In genomic region chr12:121807656-121808347, GRCh38 we compare ENCODE assay signal across 16 cellular contexts. TPM values are rescaled to one million over a fixed set of nuclear protein-coding genes. Genes with fewer than 3 reads are reported as not detected.
DNase-seq lines count a peak whose midpoint lies in the region; ATAC-seq and TF ChIP-seq lines count a peak whose summit lies in the region.
"Had no signal": no experiment of that assay in that cellular context is flagged by ENCODE, and none has a peak within 500 bp of the region (broad histone marks: within the 10 kb centered on the region; RNA-seq: fewer than 3 reads in every experiment).

No MANE protein-coding gene starts in this region.

- no peak for TF ChIP-seq CTCF in DND-41 (IDR thresholded peaks at IDR 0.05; ENCODE audit: borderline replicate concordance, extremely low read depth, low read length, poor library complexity, severe bottlenecking)
- no peak for TF ChIP-seq CTCF in OCI-LY7 (conservative IDR thresholded peaks at IDR 0.05; ENCODE audit: low read length)
- no peak for TF ChIP-seq CTCF in progenitor cell of endocrine pancreas (IDR thresholded peaks at IDR 0.05; ENCODE audit: unreplicated experiment)
- TF ChIP-seq CTCF in BE2C (IDR thresholded peaks at IDR 0.05; ENCODE audit: low read depth, low read length) = no peak
- no peak for TF ChIP-seq CTCF in upper lobe of left lung (IDR thresholded peaks at IDR 0.05)

- H3K27me3 Mint-ChIP-seq in progenitor cell of endocrine pancreas = no peaks in the 10 kb centered on the region

- H2AFZ ChIP-seq in DND-41 (ENCODE audit: low read depth, low read length) (no peak overlapping the region), OCI-LY7 (ENCODE audit: low read length) (no peak overlapping the region)
- H2AFZ ChIP-seq: PC-9 had no signal

- WGBS in upper lobe of left lung, 2 donors = 83 to 100% methylated on average over 10 to 14 of the region's 14 CpGs

- no peak overlapping the region for H3K4me3 Mint-ChIP-seq in progenitor cell of endocrine pancreas (ENCODE audit: low read depth)
- H3K4me3 Mint-ChIP-seq: mesothelial cell of epicardium had no signal

- no peaks in the 10 kb centered on the region for H3K9me3 Mint-ChIP-seq in progenitor cell of endocrine pancreas (ENCODE audit: low read depth)
- H3K9me3 Mint-ChIP-seq: mesothelial cell of epicardium had no signal

- no peak for TF ChIP-seq POLR2A in upper lobe of left lung (IDR thresholded peaks at IDR 0.05)

- DNase-seq in DND-41 (no peak), OCI-LY7 (ENCODE audit: low spot score) (no peak), progenitor cell of endocrine pancreas (ENCODE audit: low spot score, unreplicated experiment) (no peak), BE2C (no peak), upper lobe of left lung (no peak)
- no peak for DNase-seq in effector memory CD4-positive, alpha-beta T cell
- DNase-seq: amniotic stem cell; NCI-H446 treated with DMSO at 0.1 percent for 48 hours; PC-9; stimulated activated naive CD4-positive, alpha-beta T cell had no signal

- H3K9me3 ChIP-seq in DND-41 (ENCODE audit: insufficient read depth, low read length, severe bottlenecking) (no peaks in the 10 kb centered on the region), OCI-LY7 (ENCODE audit: low read length) (no peaks in the 10 kb centered on the region), skeletal muscle tissue (ENCODE audit: control insufficient read depth in 3 of 3, low read length in 3 of 3) (no peaks in the 10 kb centered on the region), BE2C (no peaks in the 10 kb centered on the region), upper lobe of left lung (no peaks in the 10 kb centered on the region)
- no peaks in the 10 kb centered on the region for H3K9me3 ChIP-seq in effector memory CD4-positive, alpha-beta T cell (ENCODE audit: control insufficient read depth, low read length)
- H3K9me3 ChIP-seq: Caco-2 had no signal

- peaks cover 62% of the 10 kb centered on the region for H3K36me3 ChIP-seq in DND-41 (ENCODE audit: insufficient read depth, low read length)
- peaks cover 35% of the 10 kb centered on the region for H3K36me3 ChIP-seq in OCI-LY7 (ENCODE audit: insufficient read depth, low read length)
- H3K36me3 ChIP-seq in effector memory CD4-positive, alpha-beta T cell (ENCODE audit: control insufficient read depth, insufficient read depth, low read length) = peaks cover 27% of the 10 kb centered on the region
- H3K36me3 ChIP-seq in skeletal muscle tissue (ENCODE audit: control insufficient read depth in 3 of 3, insufficient read depth in 3 of 3, low read length in 3 of 3) = peaks cover 26 to 32% (median 30%) of the 10 kb centered on the region in 3 donors
- peaks cover 42% of the 10 kb centered on the region for H3K36me3 ChIP-seq in BE2C
- H3K36me3 ChIP-seq in upper lobe of left lung = peaks cover 9 to 46% (median 37%) of the 10 kb centered on the region in 4 donors

- H3K4me3 ChIP-seq in DND-41 (ENCODE audit: low read depth in 1 of 2, low read length in 2 of 2) (no peak overlapping the region), OCI-LY7 (ENCODE audit: low read depth, low read length, poor library complexity, severe bottlenecking) (peak overlapping the region; percentile 75), skeletal muscle tissue (ENCODE audit: low read length in 3 of 3) (no peak overlapping the region), BE2C (ENCODE audit: low read depth, low read length) (no peak overlapping the region), upper lobe of left lung (no peak overlapping the region)
- no peak overlapping the region for H3K4me3 ChIP-seq in effector memory CD4-positive, alpha-beta T cell (ENCODE audit: insufficient read depth, low read depth, low read length, poor library complexity, severe bottlenecking)
- H3K4me3 ChIP-seq: PC-9 had no signal

- H3K79me2 ChIP-seq in DND-41 (ENCODE audit: insufficient read depth, low read length) (peaks cover 95% of the 10 kb centered on the region), OCI-LY7 (ENCODE audit: insufficient read depth, low read depth, low read length) (peaks cover 19% of the 10 kb centered on the region; the same call in 1 of the 2 replicates)

- H4K20me1 ChIP-seq in DND-41 (ENCODE audit: insufficient read depth, low read length) (peaks cover 59% of the 10 kb centered on the region), OCI-LY7 (ENCODE audit: insufficient read depth, low read length) (peaks cover 6% of the 10 kb centered on the region; the same call in 1 of the 2 replicates)

- H3K27ac ChIP-seq in DND-41 (ENCODE audit: low read length) (peak overlapping the region; percentile 13; the same call in 1 of the 2 replicates), OCI-LY7 (ENCODE audit: low read depth, low read length, poor library complexity, severe bottlenecking) (peak overlapping the region; percentile 45), skeletal muscle tissue (ENCODE audit: low read depth, low read length) (no peak overlapping the region), upper lobe of left lung (peak overlapping the region in 1 of 4 donors; percentile 0)
- peak overlapping the region; percentile 77 for H3K27ac ChIP-seq in effector memory CD4-positive, alpha-beta T cell (ENCODE audit: insufficient read depth, low read length, poor library complexity, severe bottlenecking)
- H3K27ac ChIP-seq: PC-9 had no signal

- ATAC-seq in DND-41 (ENCODE audit: insufficient read depth, low read depth) = no peak
- no peak for ATAC-seq in upper lobe of left lung (ENCODE audit: low FRiP score in 2 of 2)

- peak overlapping the region; percentile 24; the same call in 1 of the 2 replicates for H3K4me2 ChIP-seq in DND-41 (ENCODE audit: insufficient read depth, low read length)
- peak overlapping the region; percentile 94 for H3K4me2 ChIP-seq in OCI-LY7 (ENCODE audit: low read length)

- no peaks in the 10 kb centered on the region for H3K27me3 ChIP-seq in DND-41 (ENCODE audit: insufficient read depth, low read length, poor library complexity)
- no peaks in the 10 kb centered on the region for H3K27me3 ChIP-seq in effector memory CD4-positive, alpha-beta T cell (replicated peaks; ENCODE audit: control insufficient read depth, insufficient read depth, low read length, poor library complexity, severe bottlenecking)
- H3K27me3 ChIP-seq in skeletal muscle tissue (ENCODE audit: control insufficient read depth in 3 of 3, insufficient read depth in 3 of 3, low read length in 3 of 3) = no peaks in the 10 kb centered on the region
- no peaks in the 10 kb centered on the region for H3K27me3 ChIP-seq in BE2C
- no peaks in the 10 kb centered on the region for H3K27me3 ChIP-seq in upper lobe of left lung

- peaks cover 26% of the 10 kb centered on the region for H3K4me1 Mint-ChIP-seq in progenitor cell of endocrine pancreas (ENCODE audit: low read depth)

- H3K9ac ChIP-seq in DND-41 (ENCODE audit: low read depth, low read length) (peak overlapping the region; percentile 16; the same call in 1 of the 2 replicates), skeletal muscle tissue (ENCODE audit: low read depth in 1 of 3, low read length in 3 of 3) (peak overlapping the region in 2 of 3 donors; percentile 10 to 40)

- no peaks in the 10 kb centered on the region for H3K9me2 ChIP-seq in OCI-LY7 (ENCODE audit: insufficient read depth, low read length)

- POLR2A ChIA-PET in OCI-LY7 (lab: Charles Lee) = interaction anchor here (0.7 to 0.8 kb wide), 3 partner anchors 12 to 301 kb away, joined by 3 to 7 read pairs (median 4); no protein-coding TSS in a partner anchor

- peaks cover 71% of the 10 kb centered on the region for H3K4me1 ChIP-seq in DND-41 (ENCODE audit: insufficient read depth, low read length)
- peaks cover 50% of the 10 kb centered on the region for H3K4me1 ChIP-seq in OCI-LY7 (ENCODE audit: insufficient read depth, low read length, poor library complexity, severe bottlenecking)
- peaks cover 44% of the 10 kb centered on the region for H3K4me1 ChIP-seq in effector memory CD4-positive, alpha-beta T cell (ENCODE audit: control insufficient read depth, insufficient read depth, low read length, poor library complexity, severe bottlenecking)
- peaks cover 45 to 48% (median 47%) of the 10 kb centered on the region in 3 donors for H3K4me1 ChIP-seq in skeletal muscle tissue (ENCODE audit: control insufficient read depth in 3 of 3, insufficient read depth in 3 of 3, low read length in 3 of 3)
- H3K4me1 ChIP-seq in BE2C = peaks cover 10% of the 10 kb centered on the region; the same call in 1 of the 2 replicates
- peaks cover 48 to 63% (median 49%) of the 10 kb centered on the region in 4 donors for H3K4me1 ChIP-seq in upper lobe of left lung

- CTCF ChIA-PET in OCI-LY7 (lab: Charles Lee; ENCODE audit: unreplicated experiment) = interaction anchor here (0.9 kb wide), 1 partner anchor 13 kb away, joined by 4 read pairs; no protein-coding TSS in a partner anchor

- no peak for TF ChIP-seq EP300 in upper lobe of left lung (IDR thresholded peaks at IDR 0.05)

- H3K27ac Mint-ChIP-seq in progenitor cell of endocrine pancreas = no peak overlapping the region
- H3K27ac Mint-ChIP-seq: mesothelial cell of epicardium had no signal

- peaks cover 13% of the 10 kb centered on the region for H3K36me3 Mint-ChIP-seq in progenitor cell of endocrine pancreas (ENCODE audit: insufficient read depth)

- BruUV-seq in OCI-LY7 (replicated peaks; lab: Mats Ljungman, UMichigan) = no TSS peak

- intact Hi-C loops in OCI-LY7 (cut with micrococcal nuclease; ENCODE audit: unreplicated experiment) = no loop called here

RNA-seq across cellular contexts. Expression of gene SETD1B, which starts 4.0 kb away (rescaled TPM):
- total RNA-seq in OCI-LY7 (2014; rRNA removed; shearing (Covaris generic)) = 3.3 and 4.7 TPM in 2 replicates
- total RNA-seq in OCI-LY7 (2022) (22.5 and 24.3 TPM in 2 replicates), skeletal muscle tissue (2.1 TPM), progenitor cell of endocrine pancreas (27.2 and 28.6 TPM in 2 replicates), upper lobe of left lung (10 to 100 TPM in 5 of 6 donors, 1 to 10 TPM in 1; 9.3 to 47.1 (median 20.4) TPM)
- polyA plus RNA-seq in BE2C (2012; ENCODE audit: insufficient read depth, insufficient read length, low read depth) = 31.1 TPM

RNA-seq across cellular contexts. Expression of gene RHOF, which starts 14.3 kb away (rescaled TPM):
- 23.5 and 29.2 TPM in 2 replicates for total RNA-seq in OCI-LY7 (2014; rRNA removed; shearing (Covaris generic))
- total RNA-seq in OCI-LY7 (2022) (45.7 and 53.7 TPM in 2 replicates), skeletal muscle tissue (2.1 TPM), progenitor cell of endocrine pancreas (36.0 and 37.5 TPM in 2 replicates), upper lobe of left lung (100 to 1,000 TPM in 2 of 6 donors, 10 to 100 TPM in 4; 33.5 to 145 (median 45.5) TPM)
- 7.0 TPM for polyA plus RNA-seq in BE2C (2012; ENCODE audit: insufficient read depth, insufficient read length, low read depth)

RNA-seq across cellular contexts. Expression of gene HPD, which starts 50.9 kb away (rescaled TPM):
- total RNA-seq in OCI-LY7 (2014; rRNA removed; shearing (Covaris generic)) = not detected in 2 replicates
- not detected in 2 replicates for total RNA-seq in OCI-LY7 (2022)
- total RNA-seq in skeletal muscle tissue = not detected
- total RNA-seq in progenitor cell of endocrine pancreas = not detected in 2 replicates
- polyA plus RNA-seq in BE2C (2012; ENCODE audit: insufficient read depth, insufficient read length, low read depth) = not detected
- 1 to 10 TPM in 5 of 6 donors, not detected in 1; 1.1 to 7.3 (median 1.7) TPM for total RNA-seq in upper lobe of left lung
- total RNA-seq: dermis microvascular lymphatic vessel endothelial cell; pulmonary artery endothelial cell; T-helper 2 cell treated with Interferon-gamma antibody and Interleukin-4, amounts not matched to agents 100 ng/mL and 5 ng/mL, for 36 hours had no signal
